ENCODE assay signal across 19 cellular contexts in the genomic region with DNA sequence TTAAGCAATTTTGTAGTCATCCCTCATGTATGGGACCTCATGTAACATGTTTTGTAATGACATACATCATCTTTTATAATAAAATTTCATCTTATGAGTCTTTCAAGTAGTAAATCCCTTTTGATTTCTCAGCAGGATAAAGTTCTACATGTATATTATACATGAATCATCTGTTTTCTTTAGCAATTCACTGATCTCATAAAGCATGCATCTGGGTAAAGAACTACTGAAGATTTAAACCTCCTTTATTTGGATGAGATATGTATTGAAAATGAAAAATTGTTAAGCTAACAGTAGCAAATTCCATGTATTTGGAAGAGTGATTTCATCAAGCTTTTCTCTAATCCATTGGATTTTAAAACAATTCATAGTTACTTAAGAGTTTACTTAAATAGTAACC.
"Had no signal": no experiment of that assay in that cellular context is flagged by ENCODE, and none has a peak within 500 bp of the region (broad histone marks: within the 10 kb centered on the region; RNA-seq: fewer than 3 reads in every experiment).

No MANE protein-coding gene starts in this region.

- FAIRE-seq: islet of Langerhans had no signal

- H3K27ac ChIP-seq: heart left ventricle, sigmoid colon had no signal

- ATAC-seq: effector memory CD8-positive, alpha-beta T cell; heart left ventricle; left lobe of liver; stimulated activated naive CD8-positive, alpha-beta T cell treated with anti-CD3 and anti-CD28 coated beads, Interleukin-15, Interleukin-2, amounts not matched to agents 100 U/mL and 50 U/mL, for 24 hours had no signal

- H3K4me3 ChIP-seq: heart left ventricle, sigmoid colon had no signal

- DNase-seq: activated CD4-positive, alpha-beta memory T cell treated with anti-CD3 and anti-CD28 coated beads, Interleukin-2, amount 10 ng/mL, durations not matched to agents 7 days and 5 days; activated CD4-positive, CD25-positive, alpha-beta regulatory T cell treated with anti-CD3 and anti-CD28 coated beads, Interleukin-2, amount 50 U/mL, for 72 hours; activated gamma-delta T cell; activated naive CD8-positive, alpha-beta T cell treated with anti-CD3 and anti-CD28 coated beads for 36 hours; activated T-cell treated with anti-CD3 and anti-CD28 coated beads, Interleukin-2, amount 50 U/mL, for 48 hours; central memory CD4-positive, alpha-beta T cell; cortex of kidney; effector memory CD8-positive, alpha-beta T cell; foreskin melanocyte; heart left ventricle; mammary epithelial cell; occipital lobe; sigmoid colon; stimulated activated CD4-positive, alpha-beta T cell treated with anti-CD3 and anti-CD28 coated beads, Interleukin-4, amount 100 ng/mL, for 1 hour; stimulated activated CD8-positive, alpha-beta memory T cell treated with anti-CD3 and anti-CD28 coated beads, Interleukin-4, amount 100 ng/mL, for 48 hours; stimulated activated naive CD8-positive, alpha-beta T cell treated with anti-CD3 and anti-CD28 coated beads, Interleukin-15, Interleukin-2, amounts not matched to agents 100 U/mL and 50 U/mL, for 24 hours; SW 1271 had no signal

- H3K9me3 ChIP-seq: heart left ventricle, sigmoid colon had no signal

- H3K4me1 ChIP-seq: heart left ventricle had no signal

- H3K36me3 ChIP-seq: heart left ventricle, sigmoid colon had no signal

- H3K27me3 ChIP-seq: heart left ventricle, sigmoid colon had no signal
